Comparison of ENCODE assay signal across 19 cellular contexts in genomic region chr1:116764906-116765862, GRCh38. TPM values are rescaled to one million over a fixed set of nuclear protein-coding genes. Genes with fewer than 3 reads are reported as not detected.
DNase-seq lines count a peak whose midpoint lies in the region; ATAC-seq and TF ChIP-seq lines count a peak whose summit lies in the region.
"Had no signal": no experiment of that assay in that cellular context is flagged by ENCODE, and none has a peak within 500 bp of the region (broad histone marks: within the 10 kb centered on the region; RNA-seq: fewer than 3 reads in every experiment).

No MANE protein-coding gene starts in this region.

- H3K4me1 Mint-ChIP-seq in stimulated activated naive CD8-positive, alpha-beta T cell treated with anti-CD3 and anti-CD28 coated beads, Interleukin-15, Interleukin-2, amounts not matched to agents 100 ng/mL and 50 ng/mL, for 24 hours (ENCODE audit: low read depth) = peaks cover 100% of the 10 kb centered on the region
- peaks cover 99% of the 10 kb centered on the region for H3K4me1 Mint-ChIP-seq in activated T-cell treated with anti-CD3 and anti-CD28 coated beads, Interleukin-2, amount 50 U/mL, for 72 hours (ENCODE audit: low read depth)

- no TSS peak for BruUV-seq in A673 (replicated peaks; lab: Mats Ljungman, UMichigan)

- H3K4me3 Mint-ChIP-seq in stimulated activated naive CD8-positive, alpha-beta T cell treated with anti-CD3 and anti-CD28 coated beads, Interleukin-15, Interleukin-2, amounts not matched to agents 100 ng/mL and 50 ng/mL, for 24 hours = peak overlapping the region; percentile 100
- peak overlapping the region; percentile 98 to 99 for H3K4me3 Mint-ChIP-seq in activated T-cell treated with anti-CD3 and anti-CD28 coated beads, Interleukin-2, amount 50 U/mL, for 72 hours

- H3K27me3 Mint-ChIP-seq in stimulated activated naive CD8-positive, alpha-beta T cell treated with anti-CD3 and anti-CD28 coated beads, Interleukin-15, Interleukin-2, amounts not matched to agents 100 ng/mL and 50 ng/mL, for 24 hours = peaks cover 3% of the 10 kb centered on the region
- no peaks in the 10 kb centered on the region for H3K27me3 Mint-ChIP-seq in activated T-cell treated with anti-CD3 and anti-CD28 coated beads, Interleukin-2, amount 50 U/mL, for 72 hours (ENCODE audit: low read depth)

- POLR2A ChIA-PET in A673 (lab: Charles Lee; ENCODE audit: low non-redundant PET) = interaction anchor here (0.5 to 0.6 kb wide), 2 partner anchors 220 to 737 kb away, joined by 4 to 20 read pairs; no protein-coding TSS in a partner anchor

- peak overlapping the region; percentile 100 for H3K27ac Mint-ChIP-seq in stimulated activated naive CD8-positive, alpha-beta T cell treated with anti-CD3 and anti-CD28 coated beads, Interleukin-15, Interleukin-2, amounts not matched to agents 100 ng/mL and 50 ng/mL, for 24 hours
- peak overlapping the region; percentile 99 for H3K27ac Mint-ChIP-seq in activated T-cell treated with anti-CD3 and anti-CD28 coated beads, Interleukin-2, amount 50 U/mL, for 72 hours

- intact Hi-C loops in A673 (cut with micrococcal nuclease; ENCODE audit: unreplicated experiment) = no loop called here

- no peaks in the 10 kb centered on the region for H3K4me1 ChIP-seq in A673 (ENCODE audit: insufficient read depth, low read length, poor library complexity, severe bottlenecking)

- H3K9me3 ChIP-seq in A673 (ENCODE audit: low read depth, low read length, poor library complexity, severe bottlenecking) = no peaks in the 10 kb centered on the region
- H3K9me3 ChIP-seq: neutrophil had no signal

- no peak overlapping the region for H3K4me3 ChIP-seq in A673 (ENCODE audit: low read depth, low read length, poor library complexity, severe bottlenecking)

- H3K36me3 ChIP-seq in A673 (ENCODE audit: insufficient read depth, low read length, poor library complexity, severe bottlenecking) = no peaks in the 10 kb centered on the region
- H3K36me3 ChIP-seq: neutrophil had no signal

- no peak for ATAC-seq in stimulated activated naive CD8-positive, alpha-beta T cell treated with anti-CD3 and anti-CD28 coated beads, Interleukin-15, Interleukin-2, amounts not matched to agents 100 U/mL and 50 U/mL, for 24 hours
- ATAC-seq in activated T-cell treated with anti-CD3 and anti-CD28 coated beads, Interleukin-2, amount 50 U/mL, for 72 hours (replicated peaks in 1 of 2) = no peak
- no peak for ATAC-seq in HG02571 (IDR thresholded peaks at IDR 0.05; ENCODE audit: unreplicated experiment)
- ATAC-seq: Right ventricle myocardium inferior had no signal

- H3K27me3 ChIP-seq in A673 (replicated peaks; ENCODE audit: insufficient read depth, low read depth, low read length, poor library complexity) = no peaks in the 10 kb centered on the region

- DNase-seq in stimulated activated naive CD8-positive, alpha-beta T cell treated with anti-CD3 and anti-CD28 coated beads, Interleukin-15, Interleukin-2, amounts not matched to agents 100 U/mL and 50 U/mL, for 24 hours = no peak
- DNase-seq in activated T-cell treated with anti-CD3 and anti-CD28 coated beads, Interleukin-2, amount 50 U/mL, for 72 hours = no peak
- DNase-seq in islet precursor cell = peak; percentile 29
- no peak for DNase-seq in A673 (ENCODE audit: low spot score)
- no peak for DNase-seq in stimulated activated CD4-positive, alpha-beta T cell treated with anti-CD3 and anti-CD28 coated beads, Interleukin-4, amount 100 ng/mL, for 1 hour
- DNase-seq in epidermal melanocyte (ENCODE audit: insufficient read length, low spot score) = no peak
- DNase-seq: activated CD4-positive, alpha-beta T cell treated with anti-CD3 and anti-CD28 coated beads for 1 hour; kidney; mesenchymal stem cell; NCI-H446 treated with DMSO at 0.1 percent for 48 hours; retina had no signal

- H3K36me3 Mint-ChIP-seq in stimulated activated naive CD8-positive, alpha-beta T cell treated with anti-CD3 and anti-CD28 coated beads, Interleukin-15, Interleukin-2, amounts not matched to agents 100 ng/mL and 50 ng/mL, for 24 hours (ENCODE audit: low read depth) = peaks cover 91% of the 10 kb centered on the region
- peaks cover 60 to 76% of the 10 kb centered on the region in 2 donors for H3K36me3 Mint-ChIP-seq in activated T-cell treated with anti-CD3 and anti-CD28 coated beads, Interleukin-2, amount 50 U/mL, for 72 hours (ENCODE audit: insufficient read depth in 2 of 2)

- no peaks in the 10 kb centered on the region for H3K9me3 Mint-ChIP-seq in stimulated activated naive CD8-positive, alpha-beta T cell treated with anti-CD3 and anti-CD28 coated beads, Interleukin-15, Interleukin-2, amounts not matched to agents 100 ng/mL and 50 ng/mL, for 24 hours
- no peaks in the 10 kb centered on the region for H3K9me3 Mint-ChIP-seq in activated T-cell treated with anti-CD3 and anti-CD28 coated beads, Interleukin-2, amount 50 U/mL, for 72 hours

- CTCF ChIA-PET in A673 (lab: Charles Lee) = no interaction called here

- no peak overlapping the region for H3K27ac ChIP-seq in A673 (ENCODE audit: low read depth, low read length, poor library complexity, severe bottlenecking)
- H3K27ac ChIP-seq: neutrophil had no signal

- TF ChIP-seq CTCF in A673 (conservative IDR thresholded peaks at IDR 0.05; ENCODE audit: low read depth, low read length) = no peak

RNA-seq across cellular contexts. Expression of gene CD2, which starts 11.0 kb away (rescaled TPM):
- total RNA-seq in activated T-cell treated with anti-CD3 and anti-CD28 coated beads, Interleukin-2, amount 50 U/mL, for 72 hours = 100 to 1,000 TPM; 232 to 298 TPM
- total RNA-seq in A673 (2021) = not detected in 2 replicates
- total RNA-seq: bronchial epithelial cell, fibroblast of lung, HT-29, temporal lobe had no signal

Comparison
In these comparisons a context has a peak if more than half of its experiments do, and no peak if none do; other contexts are left out.
1. RNA of gene CD2, which starts 11.0 kb away (total RNA-seq): 232 to 298 TPM in activated T-cell treated with anti-CD3 and anti-CD28 coated beads, Interleukin-2, amount 50 U/mL, for 72 hours; not detected in A673; every median in the first group is over 100 times any median in the second.